In genomic region chr5:177004961-177005360, GRCh38 we compare ENCODE assay signal across 8 cellular contexts. TPM values are rescaled to one million over a fixed set of nuclear protein-coding genes. Genes with fewer than 3 reads are reported as not detected.
A peak's percentile ranks its signal among the peaks of the same experiment; 100 is the strongest.
DNase-seq lines count a peak whose midpoint lies in the region; TF ChIP-seq lines count a peak whose summit lies in the region.

No MANE protein-coding gene starts in this region.

- peak overlapping the region; percentile 96 for H3K4me3 Mint-ChIP-seq in HFFc6
- peak overlapping the region; percentile 87 to 97 (median 93) for H3K4me3 Mint-ChIP-seq in brain

- H3K4me3 ChIP-seq in A673 (ENCODE audit: low read depth, low read length, poor library complexity, severe bottlenecking) (peak overlapping the region; percentile 79), mucosa of rectum (ENCODE audit: low read length in 2 of 2) (peak overlapping the region; percentile 92 to 94)

- no peaks in the 10 kb centered on the region; the same call in 1 of the 2 replicates for H3K27me3 Mint-ChIP-seq in HFFc6 (ENCODE audit: insufficient read depth)
- peaks cover 13% of the 10 kb centered on the region for H3K27me3 Mint-ChIP-seq in brain

- H3K36me3 ChIP-seq in A673 (ENCODE audit: insufficient read depth, low read length, poor library complexity, severe bottlenecking) (no peaks in the 10 kb centered on the region), mucosa of rectum (ENCODE audit: control insufficient read depth in 2 of 2, insufficient read depth in 2 of 2, low read length in 2 of 2) (no peaks in the 10 kb centered on the region)

- no peak for DNase-seq in A673 (ENCODE audit: low spot score)
- no peak for DNase-seq in HFFc6
- no peak for DNase-seq in SIG-M5 (lab: John Stamatoyannopoulos, UW)
- DNase-seq in stimulated activated CD4-positive, alpha-beta T cell treated with anti-CD3 and anti-CD28 coated beads, Interleukin-4, amount 100 ng/mL, for 24 hours, result no peak
- no peak for DNase-seq in activated CD8-positive, alpha-beta memory T cell treated with anti-CD3 and anti-CD28 coated beads, Interleukin-2, amount 50 U/mL, for 4 hours
- DNase-seq in NCI-H526 treated with DMSO at 0.1 percent for 48 hours (lab: John Stamatoyannopoulos, UW), result no peak

- POLR2A ChIA-PET in A673 (lab: Charles Lee; ENCODE audit: low non-redundant PET), result interaction anchor here (0.6 kb wide), 1 partner anchor 132 kb away, joined by 8 read pairs; no protein-coding TSS in a partner anchor

- H3K36me3 Mint-ChIP-seq in HFFc6 (ENCODE audit: low read depth) (peaks cover 6% of the 10 kb centered on the region; the same call in 1 of the 2 replicates), brain (peaks cover 34% of the 10 kb centered on the region)

- H3K9me3 Mint-ChIP-seq in HFFc6 (no peaks in the 10 kb centered on the region), brain (peaks cover 0 to 11% (median 3%) of the 10 kb centered on the region in 5 experiments)

- H3K27ac Mint-ChIP-seq in HFFc6, result no peak overlapping the region
- peak overlapping the region in 3 of 5 experiments; percentile 83 to 97 (median 97) for H3K27ac Mint-ChIP-seq in brain

- H3K4me1 ChIP-seq in A673 (ENCODE audit: insufficient read depth, low read length, poor library complexity, severe bottlenecking) (peaks cover 19% of the 10 kb centered on the region), mucosa of rectum (ENCODE audit: control insufficient read depth in 2 of 2, insufficient read depth in 2 of 2, low read length in 2 of 2) (peaks cover 11 to 13% of the 10 kb centered on the region in 2 donors)

- TF ChIP-seq CTCF in A673 (conservative IDR thresholded peaks at IDR 0.05; ENCODE audit: low read depth, low read length) (no peak), HFFc6 (IDR thresholded peaks at IDR 0.05) (no peak), brain (conservative IDR thresholded peaks at IDR 0.05) (no peak)

- no TSS peak for BruUV-seq in A673 (replicated peaks; lab: Mats Ljungman, UMichigan)

- H3K27me3 ChIP-seq in A673 (replicated peaks; ENCODE audit: insufficient read depth, low read depth, low read length, poor library complexity) (no peaks in the 10 kb centered on the region), mucosa of rectum (ENCODE audit: control insufficient read depth in 2 of 2, insufficient read depth in 2 of 2, low read length in 2 of 2) (no peaks in the 10 kb centered on the region)

- H3K27ac ChIP-seq in A673 (ENCODE audit: low read depth, low read length, poor library complexity, severe bottlenecking), result no peak overlapping the region
- H3K27ac ChIP-seq in mucosa of rectum (ENCODE audit: low read depth in 2 of 2, low read length in 2 of 2), result no peak overlapping the region

- H3K4me1 Mint-ChIP-seq in HFFc6 (ENCODE audit: low read depth) (peaks cover 27% of the 10 kb centered on the region), brain (peaks cover 40% of the 10 kb centered on the region)

- intact Hi-C loops in A673 (cut with micrococcal nuclease; ENCODE audit: unreplicated experiment), result no loop called here

- peak overlapping the region in 1 of 2 donors; percentile 92 for H3K9ac ChIP-seq in mucosa of rectum (ENCODE audit: low read depth in 1 of 2, low read length in 2 of 2)

- no peaks in the 10 kb centered on the region for H3K9me3 ChIP-seq in A673 (ENCODE audit: low read depth, low read length, poor library complexity, severe bottlenecking)
- no peaks in the 10 kb centered on the region for H3K9me3 ChIP-seq in mucosa of rectum (ENCODE audit: control insufficient read depth in 2 of 2, low read length in 2 of 2)

- CTCF ChIA-PET in A673 (lab: Charles Lee), result interaction anchor here (1.2 kb wide), 1 partner anchor 344 kb away, joined by 3 read pairs; no protein-coding TSS in a partner anchor

RNA-seq across cellular contexts. Expression of gene UIMC1, which starts 1.6 kb away (rescaled TPM):
- 46.8 and 54.0 TPM in 2 replicates for total RNA-seq in A673 (2021)
- total RNA-seq in HFFc6 (2021; fragmentation: NEBNext Ultra II Directional; extraction: Animal tissue kit (Norgen Biotek cat#: 25700)), result 10 to 100 TPM; 19.8 to 34.4 (median 23.6) TPM
- 12.3 TPM for polyA plus RNA-seq in brain (ENCODE audit: insufficient read depth, low read depth, low replicate concordance)

RNA-seq across cellular contexts. Expression of gene ZNF346, which starts 17.5 kb away (rescaled TPM):
- total RNA-seq in A673 (2021), result 27.3 and 29.3 TPM in 2 replicates
- 10 to 100 TPM; 11.2 to 15.1 (median 12.0) TPM for total RNA-seq in HFFc6 (2021; fragmentation: NEBNext Ultra II Directional; extraction: Animal tissue kit (Norgen Biotek cat#: 25700))
- polyA plus RNA-seq in brain (ENCODE audit: insufficient read depth, low read depth, low replicate concordance), result 16.9 TPM
